Comparison of ENCODE assay signal across 8 cellular contexts in genomic region chr14:59189822-59190368, GRCh38. TPM values are rescaled to one million over a fixed set of nuclear protein-coding genes. Genes with fewer than 3 reads are reported as not detected.
DNase-seq lines count a peak whose midpoint lies in the region; ATAC-seq and TF ChIP-seq lines count a peak whose summit lies in the region.

No MANE protein-coding gene starts in this region.

- H3K4me3 ChIP-seq in AG10803 (ENCODE audit: low read length) (peak overlapping the region; percentile 91), coronary artery (peak overlapping the region; percentile 76)

- ATAC-seq in GM19043 (IDR thresholded peaks at IDR 0.05; ENCODE audit: low read depth, unreplicated experiment) (peak; percentile 45), HG03354 (IDR thresholded peaks at IDR 0.05; ENCODE audit: poor library complexity, severe bottlenecking, unreplicated experiment) (peak; percentile 62), left lobe of liver (peak; percentile 26)

- peak; percentile 92 for DNase-seq in AG10803 (ENCODE audit: low read depth)
- peak; percentile 68 for DNase-seq in NCI-H460 (ENCODE audit: extremely low read depth, low read depth)
- DNase-seq in activated CD4-positive, alpha-beta T cell treated with anti-CD3 and anti-CD28 coated beads for 48 hours = peak; percentile 83
- peak; percentile 94 for DNase-seq in coronary artery (ENCODE audit: low spot score)
- DNase-seq in left lobe of liver (ENCODE audit: low spot score) = peak; percentile 68
- peak; percentile 69 for DNase-seq in stimulated activated CD4-positive, alpha-beta T cell treated with anti-CD3 and anti-CD28 coated beads, Interleukin-1b, Interleukin-23, amount 100 ng/mL, for 48 hours

- no peak for TF ChIP-seq CTCF in AG10803 (conservative IDR thresholded peaks at IDR 0.05; ENCODE audit: low read length)
- TF ChIP-seq CTCF in coronary artery (IDR thresholded peaks at IDR 0.05) = no peak

- H3K27ac ChIP-seq in coronary artery = peak overlapping the region; percentile 91 to 97

RNA-seq across cellular contexts. Expression of gene DAAM1, which starts 1.4 kb away (rescaled TPM):
- total RNA-seq in NCI-H460 (2014; rRNA removed; shearing (Covaris generic)) = 4.3 and 4.7 TPM in 2 replicates
- 1.7 and 2.3 TPM in 2 replicates for polyA plus RNA-seq in NCI-H460 (2014; cell fraction: nucleus; rRNA removed)
- 20.7 TPM for total RNA-seq in left lobe of liver

Comparison
In these comparisons a context has a peak if more than half of its experiments do, and no peak if none do; other contexts are left out.
1. Peak in every context shown above with its lines: DNase-seq, ATAC-seq, H3K4me3 ChIP-seq and H3K27ac ChIP-seq.